18 cellular contexts compared by ENCODE assay signal in genomic region chr11:60974726-60975125, GRCh38. TPM values are rescaled to one million over a fixed set of nuclear protein-coding genes. Genes with fewer than 3 reads are reported as not detected.
A peak's percentile ranks its signal among the peaks of the same experiment; 100 is the strongest.
DNase-seq lines count a peak whose midpoint lies in the region; ATAC-seq and TF ChIP-seq lines count a peak whose summit lies in the region.
"Had no signal": no experiment of that assay in that cellular context is flagged by ENCODE, and none has a peak within 500 bp of the region (broad histone marks: within the 10 kb centered on the region; RNA-seq: fewer than 3 reads in every experiment).

No MANE protein-coding gene starts in this region.

- peaks cover 61% of the 10 kb centered on the region for H3K4me1 Mint-ChIP-seq in activated naive CD8-positive, alpha-beta T cell treated with anti-CD3 and anti-CD28 coated beads for 36 hours
- peaks cover 52 to 57% of the 10 kb centered on the region in 2 donors for H3K4me1 Mint-ChIP-seq in natural killer cell treated with Interleukin-12 subunit alpha and Interleukin-12 subunit beta and Interleukin-15 and Interleukin-18, amount 100 ng/mL, for 72 hours (ENCODE audit: low read depth in 2 of 2)

- H3K36me3 ChIP-seq in BLaER1 (no peaks in the 10 kb centered on the region), Peyer's patch (no peaks in the 10 kb centered on the region), sigmoid colon (no peaks in the 10 kb centered on the region)
- H3K36me3 ChIP-seq: neutrophil, thyroid gland had no signal

- no peaks in the 10 kb centered on the region for H3K27me3 Mint-ChIP-seq in activated naive CD8-positive, alpha-beta T cell treated with anti-CD3 and anti-CD28 coated beads for 36 hours
- peaks cover 0 to 2% of the 10 kb centered on the region in 2 donors for H3K27me3 Mint-ChIP-seq in natural killer cell treated with Interleukin-12 subunit alpha and Interleukin-12 subunit beta and Interleukin-15 and Interleukin-18, amount 100 ng/mL, for 72 hours
- H3K27me3 Mint-ChIP-seq: B cell had no signal

- H4K20me1 ChIP-seq in BLaER1, result no peaks in the 10 kb centered on the region

- H3K9me3 Mint-ChIP-seq in activated naive CD8-positive, alpha-beta T cell treated with anti-CD3 and anti-CD28 coated beads for 36 hours, result no peaks in the 10 kb centered on the region
- no peaks in the 10 kb centered on the region for H3K9me3 Mint-ChIP-seq in natural killer cell treated with Interleukin-12 subunit alpha and Interleukin-12 subunit beta and Interleukin-15 and Interleukin-18, amount 100 ng/mL, for 72 hours

- peaks cover 56% of the 10 kb centered on the region for H3K36me3 Mint-ChIP-seq in activated naive CD8-positive, alpha-beta T cell treated with anti-CD3 and anti-CD28 coated beads for 36 hours
- H3K36me3 Mint-ChIP-seq in natural killer cell treated with Interleukin-12 subunit alpha and Interleukin-12 subunit beta and Interleukin-15 and Interleukin-18, amount 100 ng/mL, for 72 hours, result no peaks in the 10 kb centered on the region

- no peak for TF ChIP-seq POLR2A in Peyer's patch (IDR thresholded peaks at IDR 0.05)
- no peak for TF ChIP-seq POLR2A in sigmoid colon (IDR thresholded peaks at IDR 0.05)

- H3K4me3 Mint-ChIP-seq in activated naive CD8-positive, alpha-beta T cell treated with anti-CD3 and anti-CD28 coated beads for 36 hours, result peak overlapping the region; percentile 91
- peak overlapping the region; percentile 84 for H3K4me3 Mint-ChIP-seq in natural killer cell treated with Interleukin-12 subunit alpha and Interleukin-12 subunit beta and Interleukin-15 and Interleukin-18, amount 100 ng/mL, for 72 hours
- H3K4me3 Mint-ChIP-seq: B cell; dendritic cell treated with granulocyte-macrophage colony-stimulating factor and Interleukin-4, amounts not matched to agents 40 ng/mL and 50 ng/mL, for 4 days had no signal

- no peak for ATAC-seq in natural killer cell treated with Interleukin-12 subunit alpha and Interleukin-12 subunit beta and Interleukin-15 and Interleukin-18, amount 100 ng/mL, for 72 hours
- ATAC-seq in left colon, result no peak
- ATAC-seq: HCT116 had no signal

- H3K27me3 ChIP-seq in BLaER1, result peaks cover 25% of the 10 kb centered on the region
- no peaks in the 10 kb centered on the region for H3K27me3 ChIP-seq in Peyer's patch
- H3K27me3 ChIP-seq in sigmoid colon, result no peaks in the 10 kb centered on the region
- H3K27me3 ChIP-seq: thyroid gland had no signal

- H3K27ac ChIP-seq in BLaER1 (no peak overlapping the region), Peyer's patch (peak overlapping the region; percentile 30 to 73 (median 58)), sigmoid colon (no peak overlapping the region)
- H3K27ac ChIP-seq: neutrophil, thyroid gland had no signal

- no peaks in the 10 kb centered on the region for H3K9me3 ChIP-seq in BLaER1
- no peaks in the 10 kb centered on the region for H3K9me3 ChIP-seq in Peyer's patch
- H3K9me3 ChIP-seq in sigmoid colon, result no peaks in the 10 kb centered on the region
- H3K9me3 ChIP-seq: neutrophil, thyroid gland had no signal

- peak overlapping the region; percentile 99 for H3K27ac Mint-ChIP-seq in activated naive CD8-positive, alpha-beta T cell treated with anti-CD3 and anti-CD28 coated beads for 36 hours
- H3K27ac Mint-ChIP-seq in natural killer cell treated with Interleukin-12 subunit alpha and Interleukin-12 subunit beta and Interleukin-15 and Interleukin-18, amount 100 ng/mL, for 72 hours, result peak overlapping the region; percentile 39 to 54
- H3K27ac Mint-ChIP-seq: B cell; dendritic cell treated with granulocyte-macrophage colony-stimulating factor and Interleukin-4, amounts not matched to agents 40 ng/mL and 50 ng/mL, for 4 days had no signal

- no peak overlapping the region for H3K9ac ChIP-seq in BLaER1

- H3K4me2 ChIP-seq in BLaER1, result peak overlapping the region; percentile 35; the same call in 1 of the 2 replicates

- H3K4me3 ChIP-seq in BLaER1 (no peak overlapping the region), Peyer's patch (peak overlapping the region in 2 of 4 donors; percentile 5 to 43), sigmoid colon (no peak overlapping the region)
- H3K4me3 ChIP-seq: thyroid gland had no signal

- TF ChIP-seq CTCF in Peyer's patch (IDR thresholded peaks at IDR 0.05) (no peak), sigmoid colon (IDR thresholded peaks at IDR 0.05) (no peak)

- WGBS in sigmoid colon, 2 donors, result 80 to 88% methylated on average over 6 of the region's 6 CpGs

- peaks cover 78% of the 10 kb centered on the region for H3K4me1 ChIP-seq in BLaER1
- peaks cover 0 to 9% (median 4%) of the 10 kb centered on the region in 4 donors for H3K4me1 ChIP-seq in Peyer's patch
- H3K4me1 ChIP-seq in sigmoid colon, result no peaks in the 10 kb centered on the region
- H3K4me1 ChIP-seq: thyroid gland had no signal

- peak in 1 of 3 donors; percentile 45 for DNase-seq in Peyer's patch
- DNase-seq in activated naive CD8-positive, alpha-beta T cell treated with anti-CD3 and anti-CD28 coated beads for 36 hours, result no peak
- DNase-seq in natural killer cell treated with Interleukin-12 subunit alpha and Interleukin-12 subunit beta and Interleukin-15 and Interleukin-18, amount 100 ng/mL, for 72 hours (ENCODE audit: low spot score), result no peak
- no peak for DNase-seq in OCI-M2 (lab: John Stamatoyannopoulos, UW; ENCODE audit: unreplicated experiment)
- no peak for DNase-seq in left colon
- no peak for DNase-seq in sigmoid colon
- no peak for DNase-seq in NCI-H1417 treated with DMSO at 0.1 percent for 48 hours (lab: John Stamatoyannopoulos, UW)
- DNase-seq: DMS79 treated with DMSO at 0.1 percent for 48 hours, KG1, NCI-H526, thyroid gland had no signal

- intact Hi-C loops in left colon (cut with DNase I, micrococcal nuclease) (no loop called here), sigmoid colon (cut with DNase I) (no loop called here)

- TF ChIP-seq EP300 in sigmoid colon (IDR thresholded peaks at IDR 0.05), result no peak

RNA-seq across cellular contexts. Expression of gene CD6, which starts 3.2 kb away (rescaled TPM):
- total RNA-seq in Peyer's patch (10 to 100 TPM in 1 of 4 donors, 1 to 10 TPM in 3; 3.3 to 15.7 (median 4.7) TPM), left colon (1 to 10 TPM in 1 of 2 donors, under 1 TPM in 1; 0.67 to 1.9 TPM), sigmoid colon (1 to 10 TPM in 2 of 4 donors, under 1 TPM in 1, not detected in 1; 0.81 to 1.9 (median 1.2) TPM)
- 100 to 1,000 TPM; 167 to 169 TPM for total RNA-seq in activated naive CD8-positive, alpha-beta T cell treated with anti-CD3 and anti-CD28 coated beads for 36 hours
- total RNA-seq in natural killer cell treated with Interleukin-12 subunit alpha and Interleukin-12 subunit beta and Interleukin-15 and Interleukin-18, amount 100 ng/mL, for 72 hours, result 10 to 100 TPM in 1 of 2 donors, 1 to 10 TPM in 1; 5.9 to 44.0 TPM
- 10 to 100 TPM in 1 of 3 donors, under 1 TPM in 2; under 0.01 to 14.1 (median 0.23) TPM for polyA plus RNA-seq in sigmoid colon
- total RNA-seq: fibroblast of lung, RPMI7951 had no signal
- polyA plus RNA-seq: fibroblast of lung had no signal

RNA-seq across cellular contexts. Expression of gene SLC15A3, which starts 22.8 kb away (rescaled TPM):
- total RNA-seq in Peyer's patch, result 10 to 100 TPM in 1 of 4 donors, 1 to 10 TPM in 3; 3.7 to 61.9 (median 8.8) TPM
- 1 to 10 TPM; 6.3 to 6.9 TPM for total RNA-seq in activated naive CD8-positive, alpha-beta T cell treated with anti-CD3 and anti-CD28 coated beads for 36 hours
- total RNA-seq in natural killer cell treated with Interleukin-12 subunit alpha and Interleukin-12 subunit beta and Interleukin-15 and Interleukin-18, amount 100 ng/mL, for 72 hours, result 1 to 10 TPM; 1.2 to 5.0 TPM
- total RNA-seq in left colon, result 10 to 100 TPM in 1 of 2 donors, 1 to 10 TPM in 1; 8.6 to 15.1 TPM
- 10 to 100 TPM; 12.8 to 43.9 (median 28.6) TPM for total RNA-seq in sigmoid colon
- polyA plus RNA-seq in sigmoid colon, result 10 to 100 TPM; 13.8 to 32.0 (median 21.3) TPM

RNA-seq across cellular contexts. Expression of gene TMEM132A, which starts 50.5 kb away (rescaled TPM):
- total RNA-seq in Peyer's patch, result 10 to 100 TPM in 1 of 4 donors, 1 to 10 TPM in 3; 1.6 to 28.9 (median 4.0) TPM
- total RNA-seq in activated naive CD8-positive, alpha-beta T cell treated with anti-CD3 and anti-CD28 coated beads for 36 hours, result 1 to 10 TPM; 1.3 to 1.4 TPM
- total RNA-seq in natural killer cell treated with Interleukin-12 subunit alpha and Interleukin-12 subunit beta and Interleukin-15 and Interleukin-18, amount 100 ng/mL, for 72 hours, result under 1 TPM in 1 of 2 donors, not detected in 1; 0.10 TPM
- 1 to 10 TPM; 7.8 to 9.2 TPM for total RNA-seq in left colon
- 10 to 100 TPM in 1 of 4 donors, 1 to 10 TPM in 2, under 1 TPM in 1; 0.49 to 17.4 (median 2.9) TPM for total RNA-seq in sigmoid colon
- polyA plus RNA-seq in sigmoid colon, result 1 to 10 TPM in 2 of 3 donors, under 1 TPM in 1; 0.60 to 8.5 (median 2.3) TPM

Comparison
In these comparisons a context has a peak if more than half of its experiments do, and no peak if none do; other contexts are left out.
1. H3K27ac ChIP-seq: peak in Peyer's patch (4 of 4); none in BLaER1 (single experiment) and sigmoid colon (0 of 4).